18 cellular contexts compared by ENCODE assay signal in the genomic region with DNA sequence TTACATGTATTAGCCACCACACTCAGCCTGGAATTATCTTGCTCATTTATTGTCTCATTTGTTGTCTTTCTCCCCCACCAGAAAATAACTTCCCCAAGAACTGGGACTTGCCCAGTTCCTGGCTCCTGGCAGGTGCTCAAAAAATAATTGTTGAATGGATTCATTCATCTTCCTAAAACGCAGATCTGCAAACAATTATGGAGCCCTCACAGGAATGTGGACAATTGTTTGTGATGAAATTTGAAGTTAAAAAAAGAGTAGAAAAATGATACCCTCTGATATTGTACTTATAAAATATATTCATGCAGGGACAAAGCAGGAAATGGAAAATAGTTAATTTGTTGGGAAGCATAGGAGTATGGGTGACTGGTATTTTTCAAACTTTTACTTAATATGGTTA.
DNase-seq lines count a peak whose midpoint lies in the region; ATAC-seq and TF ChIP-seq lines count a peak whose summit lies in the region.
"Had no signal": no experiment of that assay in that cellular context is flagged by ENCODE, and none has a peak within 500 bp of the region (broad histone marks: within the 10 kb centered on the region; RNA-seq: fewer than 3 reads in every experiment).

No MANE protein-coding gene starts in this region.

- H3K9me3 Mint-ChIP-seq in glutamatergic neuron (ENCODE audit: unreplicated experiment): peaks cover 9% of the 10 kb centered on the region

- H3K9me3 ChIP-seq in HEK293 (ENCODE audit: control insufficient read depth, insufficient read depth, low read depth, low read length): no peaks in the 10 kb centered on the region
- no peaks in the 10 kb centered on the region for H3K9me3 ChIP-seq in adipocyte (ENCODE audit: control insufficient read depth, low read length)
- H3K9me3 ChIP-seq: A549; BLaER1 treated with 17β-estradiol and CSF1 and Interleukin-3, amounts not matched to agents 10 nM and 100 nM; MG63 had no signal

- H3K36me3 ChIP-seq in HEK293 (ENCODE audit: control insufficient read depth in 2 of 2, insufficient read depth in 1 of 2, low read length in 2 of 2): no peaks in the 10 kb centered on the region
- H3K36me3 ChIP-seq in adipocyte (ENCODE audit: control insufficient read depth, insufficient read depth, low read length, severe bottlenecking): no peaks in the 10 kb centered on the region
- H3K36me3 ChIP-seq: BLaER1 treated with 17β-estradiol and CSF1 and Interleukin-3, amounts not matched to agents 10 nM and 100 nM; MG63 had no signal

- ATAC-seq in HG02678 (IDR thresholded peaks at IDR 0.05; ENCODE audit: unreplicated experiment): no peak
- ATAC-seq: A549 had no signal

- H3K4me3 Mint-ChIP-seq in glutamatergic neuron (ENCODE audit: unreplicated experiment): no peak overlapping the region

- POLR2A ChIA-PET in HEK293 (lab: Yijun Ruan, JAX): no interaction called here

- TF ChIP-seq CTCF in AG10803 (conservative IDR thresholded peaks at IDR 0.05; ENCODE audit: low read length) (no peak), HEK293 (tag by site-specific recombination; IDR thresholded peaks at IDR 0.05) (no peak), fibroblast of the aortic adventitia (IDR thresholded peaks at IDR 0.05; ENCODE audit: insufficient read depth, low read length) (no peak), glutamatergic neuron (IDR thresholded peaks at IDR 0.05; ENCODE audit: partially characterized antibody, unreplicated experiment) (no peak)

- H3K4me1 ChIP-seq in HEK293 (ENCODE audit: control insufficient read depth, insufficient read depth, low read length): no peaks in the 10 kb centered on the region
- peaks cover 21% of the 10 kb centered on the region for H3K4me1 ChIP-seq in adipocyte (ENCODE audit: control insufficient read depth, insufficient read depth, low read length)

- H3K4me1 Mint-ChIP-seq in glutamatergic neuron (ENCODE audit: low read depth, unreplicated experiment): peaks cover 8% of the 10 kb centered on the region

- H3K27ac ChIP-seq in HEK293 (ENCODE audit: extremely low read depth, low read depth, low read length): no peak overlapping the region
- H3K27ac ChIP-seq: BLaER1 treated with 17β-estradiol and CSF1 and Interleukin-3, amounts not matched to agents 10 nM and 100 nM had no signal

- no peak overlapping the region for H3K9ac ChIP-seq in adipocyte (ENCODE audit: low read length)
- H3K9ac ChIP-seq: BLaER1 treated with 17β-estradiol and CSF1 and Interleukin-3, amounts not matched to agents 10 nM and 100 nM had no signal

- no peak overlapping the region for H3K27ac Mint-ChIP-seq in glutamatergic neuron (ENCODE audit: unreplicated experiment)

- H3K4me3 ChIP-seq in AG10803 (ENCODE audit: low read length): no peak overlapping the region
- H3K4me3 ChIP-seq in HEK293 (ENCODE audit: low read depth, low read length): no peak overlapping the region
- no peak overlapping the region for H3K4me3 ChIP-seq in adipocyte (ENCODE audit: low read length)
- H3K4me3 ChIP-seq in fibroblast of the aortic adventitia (ENCODE audit: low read depth, low read length): no peak overlapping the region
- H3K4me3 ChIP-seq: A549; BLaER1 treated with 17β-estradiol and CSF1 and Interleukin-3, amounts not matched to agents 10 nM and 100 nM; MG63 had no signal

- H3K27me3 ChIP-seq in adipocyte (replicated peaks; ENCODE audit: control insufficient read depth, insufficient read depth, low read length): no peaks in the 10 kb centered on the region
- H3K27me3 ChIP-seq: BLaER1 treated with 17β-estradiol and CSF1 and Interleukin-3, amounts not matched to agents 10 nM and 100 nM; MG63 had no signal

- H3K36me3 Mint-ChIP-seq in glutamatergic neuron (ENCODE audit: unreplicated experiment): no peaks in the 10 kb centered on the region

- CTCF ChIA-PET in HEK293 (lab: Yijun Ruan, JAX): interaction anchor here (0.7 kb wide), 1 partner anchor 192 kb away, joined by 4 read pairs; no protein-coding TSS in a partner anchor

- peaks cover 10% of the 10 kb centered on the region for H3K27me3 Mint-ChIP-seq in glutamatergic neuron (ENCODE audit: unreplicated experiment)

- DNase-seq in AG10803 (ENCODE audit: low read depth) (peak; percentile 96), adipocyte (ENCODE audit: low read depth) (peak; percentile 86), fibroblast of the aortic adventitia (ENCODE audit: low read depth) (peak; percentile 81), glutamatergic neuron (no peak), iPS-NIHi7 (ENCODE audit: extremely low spot score) (no peak)
- DNase-seq: DMS153; GOT3; KG1; MG63; NCI-H1105 treated with DMSO at 0.1 percent for 48 hours; NCI-H187; NCI-H69; NK-92 treated with Interleukin-12 subunit alpha and Interleukin-12 subunit beta, amount 100 ng/mL, for 24 hours; OCI-M1 had no signal

TF ChIP-seq in HEK293, 187 proteins besides CTCF, POLR2A, EP300 and RAD21:
- TF ChIP-seq ZBTB1 (tag by site-specific recombination; IDR thresholded peaks at IDR 0.05) (no peak), GLIS1 (tag by site-specific recombination; IDR thresholded peaks at IDR 0.05) (0 out of 2 replicates have a peak, but pooled peaks have one; percentile 7)

Comparison
In these comparisons a context has a peak if more than half of its experiments do, and no peak if none do; other contexts are left out.
1. DNase-seq: peak in AG10803 (single experiment), adipocyte (single experiment) and fibroblast of the aortic adventitia (single experiment); none in glutamatergic neuron (single experiment) and iPS-NIHi7 (single experiment).